Comparison of ENCODE assay signal across 8 cellular contexts in genomic region chr1:18927082-18927653, GRCh38. TPM values are rescaled to one million over a fixed set of nuclear protein-coding genes. Genes with fewer than 3 reads are reported as not detected.
DNase-seq lines count a peak whose midpoint lies in the region; ATAC-seq, FAIRE-seq and TF ChIP-seq lines count a peak whose summit lies in the region.

No MANE protein-coding gene starts in this region.

- TF ChIP-seq POLR2A in ovary (IDR thresholded peaks at IDR 0.05), result no peak

- no peaks in the 10 kb centered on the region for H3K27me3 Mint-ChIP-seq in activated CD4-positive, alpha-beta memory T cell treated with anti-CD3 and anti-CD28 coated beads, Interleukin-2, amount 10 ng/mL, durations not matched to agents 7 days and 5 days

- peak; percentile 4 for ATAC-seq in HG03108 (IDR thresholded peaks at IDR 0.05; ENCODE audit: unreplicated experiment)

- H3K36me3 Mint-ChIP-seq in activated CD4-positive, alpha-beta memory T cell treated with anti-CD3 and anti-CD28 coated beads, Interleukin-2, amount 10 ng/mL, durations not matched to agents 7 days and 5 days (ENCODE audit: low read depth), result peaks cover 5% of the 10 kb centered on the region

- DNase-seq in GM13977 (ENCODE audit: low spot score) (peak; percentile 46), kidney tubule cell (ENCODE audit: low spot score) (peak; percentile 61), SIG-M5 treated with dmso at 0.1 percent for 504 hours (lab: John Stamatoyannopoulos, UW; ENCODE audit: unreplicated experiment) (no peak), ovary (no peak), NCI-H1105 treated with DMSO at 0.1 percent for 48 hours (lab: John Stamatoyannopoulos, UW) (no peak), urothelium cell line (ENCODE audit: low spot score) (no peak)
- DNase-seq in activated CD4-positive, alpha-beta memory T cell treated with anti-CD3 and anti-CD28 coated beads, Interleukin-2, amount 10 ng/mL, durations not matched to agents 7 days and 5 days, result peak; percentile 52

- TF ChIP-seq CTCF in GM13977 (IDR thresholded peaks at IDR 0.05; ENCODE audit: extremely low read depth, insufficient read depth, missing control alignments) (no peak), ovary (IDR thresholded peaks at IDR 0.05) (no peak)

- H3K4me3 ChIP-seq in ovary, result no peak overlapping the region

- H3K9me3 Mint-ChIP-seq in activated CD4-positive, alpha-beta memory T cell treated with anti-CD3 and anti-CD28 coated beads, Interleukin-2, amount 10 ng/mL, durations not matched to agents 7 days and 5 days, result no peaks in the 10 kb centered on the region

- no peaks in the 10 kb centered on the region for H3K9me3 ChIP-seq in ovary

- H3K27ac ChIP-seq in ovary, result no peak overlapping the region

- CTCF ChIA-PET in activated CD4-positive, alpha-beta memory T cell treated with anti-CD3 and anti-CD28 coated beads, Interleukin-2, amount 10 ng/mL, durations not matched to agents 7 days and 5 days (lab: Charles Lee), result interaction anchor here (1.4 to 8.4 kb wide), 11 partner anchors 14 to 325 kb away, joined by 3 to 89 read pairs (median 6); partner anchors contain the start of genes ALDH4A1, EMC1, IFFO2 and MRTO4

- peak overlapping the region; percentile 99 for H3K27ac Mint-ChIP-seq in activated CD4-positive, alpha-beta memory T cell treated with anti-CD3 and anti-CD28 coated beads, Interleukin-2, amount 10 ng/mL, durations not matched to agents 7 days and 5 days

- peaks cover 17% of the 10 kb centered on the region for H3K4me1 ChIP-seq in ovary (ENCODE audit: insufficient read depth)

- TF ChIP-seq EP300 in ovary (IDR thresholded peaks at IDR 0.05), result no peak

- POLR2A ChIA-PET in activated CD4-positive, alpha-beta memory T cell treated with anti-CD3 and anti-CD28 coated beads, Interleukin-2, amount 10 ng/mL, durations not matched to agents 7 days and 5 days (lab: Charles Lee), result interaction anchor here (0.8 to 11.5 kb wide), 22 partner anchors 9 to 559 kb away, joined by 3 to 414 read pairs (median 6); partner anchors contain the start of genes ALDH4A1, CAPZB and IFFO2

- FAIRE-seq in urothelium cell line (lab: Jason Lieb, UNC), result no peak

- no peaks in the 10 kb centered on the region for H3K36me3 ChIP-seq in ovary

- 78 to 89% (median 83%) methylated on average over 16 of the region's 16 CpGs for WGBS in ovary, 3 donors

- H3K4me1 Mint-ChIP-seq in activated CD4-positive, alpha-beta memory T cell treated with anti-CD3 and anti-CD28 coated beads, Interleukin-2, amount 10 ng/mL, durations not matched to agents 7 days and 5 days, result peaks cover 71% of the 10 kb centered on the region

- in situ Hi-C loops in GM13977 (cut with MboI; ENCODE audit: low pct_unique_long_range_greater_than_20kb, low sequenced_read_pairs, unreplicated experiment), result no loop called here

- H3K27me3 ChIP-seq in ovary, result no peaks in the 10 kb centered on the region

- peak overlapping the region; percentile 76 for H3K4me3 Mint-ChIP-seq in activated CD4-positive, alpha-beta memory T cell treated with anti-CD3 and anti-CD28 coated beads, Interleukin-2, amount 10 ng/mL, durations not matched to agents 7 days and 5 days

- intact Hi-C loops in ovary (cut with DNase I), result no loop called here

RNA-seq across cellular contexts. Expression of gene ALDH4A1, which starts 24.8 kb away (rescaled TPM):
- total RNA-seq in activated CD4-positive, alpha-beta memory T cell treated with anti-CD3 and anti-CD28 coated beads, Interleukin-2, amount 10 ng/mL, durations not matched to agents 7 days and 5 days, result 1 to 10 TPM; 3.3 to 3.7 TPM
- 10 to 100 TPM in 1 of 7 donors, 1 to 10 TPM in 6; 4.4 to 13.9 (median 8.0) TPM for total RNA-seq in ovary
- 1 to 10 TPM; 2.8 to 9.7 TPM for polyA plus RNA-seq in ovary

RNA-seq across cellular contexts. Expression of gene IFFO2, which starts 29.3 kb away (rescaled TPM):
- 10 to 100 TPM; 19.9 to 22.7 TPM for total RNA-seq in activated CD4-positive, alpha-beta memory T cell treated with anti-CD3 and anti-CD28 coated beads, Interleukin-2, amount 10 ng/mL, durations not matched to agents 7 days and 5 days
- 10 to 100 TPM in 1 of 7 donors, 1 to 10 TPM in 6; 3.6 to 11.2 (median 6.2) TPM for total RNA-seq in ovary
- polyA plus RNA-seq in ovary, result 1 to 10 TPM; 3.4 to 6.3 TPM

Comparison
In these comparisons a context has a peak if more than half of its experiments do, and no peak if none do; other contexts are left out.
1. DNase-seq: peak in GM13977 (single experiment), activated CD4-positive, alpha-beta memory T cell treated with anti-CD3 and anti-CD28 coated beads, Interleukin-2, amount 10 ng/mL, durations not matched to agents 7 days and 5 days (single experiment) and kidney tubule cell (single experiment); none in SIG-M5 treated with dmso at 0.1 percent for 504 hours (single experiment), ovary (0 of 5), NCI-H1105 treated with DMSO at 0.1 percent for 48 hours (single experiment) and urothelium cell line (single experiment).